In the genomic region with DNA sequence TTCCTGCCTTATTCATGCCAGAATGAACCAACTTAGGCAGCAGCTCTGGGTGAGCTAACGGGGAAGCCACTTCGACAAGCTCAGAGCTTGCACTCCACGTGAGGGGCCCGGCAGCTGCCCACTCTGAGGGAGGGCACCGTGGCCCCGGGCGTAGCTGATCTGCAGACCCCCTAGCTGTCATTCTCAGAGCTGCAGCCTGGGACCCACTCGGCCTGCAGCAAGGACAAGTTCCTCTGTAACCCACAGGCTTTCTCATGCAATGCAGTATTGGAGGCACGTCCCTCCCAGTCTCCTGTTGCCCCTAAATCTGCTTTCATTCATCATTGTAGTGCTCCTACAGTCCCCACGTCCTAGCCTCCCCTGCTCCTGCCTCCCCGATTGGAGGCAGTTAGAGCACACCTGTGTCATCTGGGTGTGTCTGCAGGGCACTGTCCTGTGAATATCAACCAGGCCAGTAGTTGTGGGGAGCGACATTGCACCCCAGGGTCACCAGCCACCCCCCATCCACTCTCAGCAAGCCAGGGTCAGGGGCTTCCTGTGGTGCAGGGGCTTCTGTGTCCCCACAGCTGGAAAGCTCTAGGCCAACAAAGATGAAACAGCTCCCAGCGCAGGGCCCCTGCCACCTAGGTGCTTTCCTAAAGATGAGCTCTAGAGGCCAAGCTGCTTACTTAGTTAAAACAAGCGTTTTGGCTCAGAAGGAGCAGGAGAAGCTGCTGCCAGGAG, we compare ENCODE assay signal across 16 cellular contexts.
A peak's percentile ranks its signal among the peaks of the same experiment; 100 is the strongest.
DNase-seq lines count a peak whose midpoint lies in the region; TF ChIP-seq lines count a peak whose summit lies in the region.
"Had no signal": no experiment of that assay in that cellular context is flagged by ENCODE, and none has a peak within 500 bp of the region (broad histone marks: within the 10 kb centered on the region; RNA-seq: fewer than 3 reads in every experiment).

No MANE protein-coding gene starts in this region.

- H2AK5ac ChIP-seq in trophoblast cell (ENCODE audit: low read length) = no peak overlapping the region

- H3K36me3 Mint-ChIP-seq in endothelial cell (ENCODE audit: low read depth, unreplicated experiment) = no peaks in the 10 kb centered on the region

- H3K4me3 ChIP-seq in Loucy (ENCODE audit: low read length, poor library complexity, severe bottlenecking) (no peak overlapping the region), spleen (no peak overlapping the region), trophoblast cell (ENCODE audit: low read depth, low read length) (no peak overlapping the region)
- H3K4me3 ChIP-seq: esophagus squamous epithelium, lower lobe of right lung had no signal

- no peaks in the 10 kb centered on the region for H3F3A ChIP-seq in Loucy (ENCODE audit: low read depth)

- H3K27ac ChIP-seq in spleen (no peak overlapping the region), trophoblast cell (ENCODE audit: low read depth, low read length) (no peak overlapping the region)
- H3K27ac ChIP-seq: esophagus squamous epithelium, lower lobe of right lung, parathyroid adenoma had no signal

- no peak overlapping the region for H4K8ac ChIP-seq in trophoblast cell (ENCODE audit: low read depth, low read length)

- no peaks in the 10 kb centered on the region for H3K9me3 ChIP-seq in Loucy (ENCODE audit: insufficient read depth, low read depth, low read length)
- H3K9me3 ChIP-seq in spleen = no peaks in the 10 kb centered on the region
- no peaks in the 10 kb centered on the region for H3K9me3 ChIP-seq in trophoblast cell (ENCODE audit: insufficient read depth, low read depth, low read length)
- H3K9me3 ChIP-seq: esophagus squamous epithelium, lower lobe of right lung had no signal

- H2BK120ac ChIP-seq in trophoblast cell (ENCODE audit: insufficient read depth, low read length, poor library complexity) = no peak overlapping the region

- TF ChIP-seq CTCF in GM12872 (IDR thresholded peaks at IDR 0.05; ENCODE audit: insufficient read depth, low read depth, low read length) (peak; percentile 33; the same call in 2 of the 3 replicates), Loucy (conservative IDR thresholded peaks at IDR 0.05; ENCODE audit: low read length) (peak; percentile 46), endothelial cell (IDR thresholded peaks at IDR 0.05; ENCODE audit: unreplicated experiment) (peak; percentile 53), spleen (IDR thresholded peaks at IDR 0.05 in 8 of 11, conservative IDR thresholded peaks at IDR 0.05 in 3 of 11) (no peak)

- 52 to 62% (median 58%) methylated on average over 12 to 14 of the region's 14 CpGs for WGBS in spleen, 5 donors
- WGBS in trophoblast cell (ENCODE audit: extremely low coverage, insufficient coverage, insufficient read length) = no CpG with 5 or more reads among the region's 14 CpGs

- H3K79me1 ChIP-seq in trophoblast cell (ENCODE audit: low read length) = peaks cover 3% of the 10 kb centered on the region

- H4K91ac ChIP-seq in trophoblast cell (ENCODE audit: low read depth, low read length) = no peak overlapping the region

- no peak overlapping the region for H2BK12ac ChIP-seq in trophoblast cell (ENCODE audit: low read length)

- DNase-seq in endothelial cell (ENCODE audit: low spot score) (no peak), spleen (peak; percentile 40), trophoblast cell (no peak), NCI-H1417 (lab: John Stamatoyannopoulos, UW) (no peak), globus pallidus (ENCODE audit: low spot score) (no peak)
- DNase-seq: effector CD4-positive, alpha-beta T cell; esophagus squamous epithelium; lower lobe of right lung; NCI-H2081; NCI-H524 treated with DMSO at 0.1 percent for 48 hours; T-helper 2 cell had no signal

- H3K4me1 Mint-ChIP-seq in endothelial cell (ENCODE audit: unreplicated experiment) = peaks cover 9% of the 10 kb centered on the region
- H3K4me1 Mint-ChIP-seq: B cell had no signal

- intact Hi-C loops in spleen (cut with DNase I; ENCODE audit: low total_unique reads) = no loop called here

- H3K14ac ChIP-seq in trophoblast cell (ENCODE audit: low read length) = no peak overlapping the region

- H3K27ac Mint-ChIP-seq in endothelial cell (ENCODE audit: unreplicated experiment) = no peak overlapping the region
- H3K27ac Mint-ChIP-seq: activated T-helper 2 cell treated with anti-CD3 and anti-CD28 coated beads, Interferon-gamma antibody, Interleukin-2, Interleukin-4, amounts not matched to agents 10 μg/mL and 5 μg/mL and 100 μg/mL, durations not matched to agents 14 hours and 24 hours and 36 hours; B cell had no signal

- H3K9me3 Mint-ChIP-seq in endothelial cell (ENCODE audit: unreplicated experiment) = no peaks in the 10 kb centered on the region
- H3K9me3 Mint-ChIP-seq: activated T-helper 2 cell treated with anti-CD3 and anti-CD28 coated beads, Interferon-gamma antibody, Interleukin-2, Interleukin-4, amounts not matched to agents 10 μg/mL and 5 μg/mL and 100 μg/mL, durations not matched to agents 14 hours and 24 hours and 36 hours had no signal

- H2AFZ ChIP-seq in Loucy (ENCODE audit: low read length) (no peak overlapping the region), trophoblast cell (ENCODE audit: insufficient read depth, low read length, poor library complexity) (no peak overlapping the region)
- H2AFZ ChIP-seq: parathyroid adenoma had no signal

- H3K27me3 ChIP-seq in Loucy (ENCODE audit: insufficient read depth, low read length, poor library complexity, severe bottlenecking) (no peaks in the 10 kb centered on the region), spleen (replicated peaks in 1 of 7) (peaks cover 0 to 86% (median 0%) of the 10 kb centered on the region in 7 donors), trophoblast cell (ENCODE audit: insufficient read depth, low read length) (no peaks in the 10 kb centered on the region)

- H3K4me1 ChIP-seq in Loucy (ENCODE audit: insufficient read depth, low read length, poor library complexity, severe bottlenecking) = no peaks in the 10 kb centered on the region
- no peaks in the 10 kb centered on the region for H3K4me1 ChIP-seq in spleen
- H3K4me1 ChIP-seq in trophoblast cell (ENCODE audit: control insufficient read depth in 1 of 2, insufficient read depth in 2 of 2, low read length in 2 of 2) = peaks cover 14 to 23% of the 10 kb centered on the region in 2 experiments
- H3K4me1 ChIP-seq: lower lobe of right lung, parathyroid adenoma had no signal

- H3K4me2 ChIP-seq in Loucy (ENCODE audit: low read depth, low read length, poor library complexity, severe bottlenecking) = no peak overlapping the region
- H3K4me2 ChIP-seq in trophoblast cell (ENCODE audit: low read length) = no peak overlapping the region

- H3K36me3 ChIP-seq in Loucy (ENCODE audit: insufficient read depth, low read length) = no peaks in the 10 kb centered on the region
- no peaks in the 10 kb centered on the region for H3K36me3 ChIP-seq in spleen
- no peaks in the 10 kb centered on the region for H3K36me3 ChIP-seq in trophoblast cell (ENCODE audit: control insufficient read depth in 1 of 2, insufficient read depth in 2 of 2, low read length in 2 of 2)
- H3K36me3 ChIP-seq: esophagus squamous epithelium, lower lobe of right lung had no signal

- TF ChIP-seq POLR2A in spleen (IDR thresholded peaks at IDR 0.05) = no peak

- H3K23ac ChIP-seq in trophoblast cell (ENCODE audit: low read length) = no peak overlapping the region

- no peaks in the 10 kb centered on the region for H4K20me1 ChIP-seq in Loucy (ENCODE audit: insufficient read depth, low read length, poor library complexity, severe bottlenecking)

- no peak overlapping the region for H3K4me3 Mint-ChIP-seq in endothelial cell (ENCODE audit: unreplicated experiment)
- H3K4me3 Mint-ChIP-seq: B cell had no signal

- no peak overlapping the region for H4K12ac ChIP-seq in trophoblast cell (ENCODE audit: low read depth, low read length)

- no peak overlapping the region for H3K18ac ChIP-seq in trophoblast cell (ENCODE audit: low read length)

- H3K79me2 ChIP-seq in Loucy (ENCODE audit: insufficient read depth, low read length) = no peaks in the 10 kb centered on the region
- no peaks in the 10 kb centered on the region for H3K79me2 ChIP-seq in trophoblast cell (ENCODE audit: control insufficient read depth, insufficient read depth, low read length, poor library complexity)
- H3K79me2 ChIP-seq: parathyroid adenoma had no signal

- H3K9me2 ChIP-seq in Loucy (replicated peaks; ENCODE audit: low read depth, low read length) = no peaks in the 10 kb centered on the region

- H3K27me3 Mint-ChIP-seq in endothelial cell (ENCODE audit: unreplicated experiment) = peaks cover 4% of the 10 kb centered on the region

- H2BK5ac ChIP-seq in trophoblast cell (ENCODE audit: low read depth, low read length, poor library complexity) = no peak overlapping the region

- H3K9ac ChIP-seq in Loucy (ENCODE audit: low read depth, low read length, poor library complexity, severe bottlenecking) (no peak overlapping the region), trophoblast cell (ENCODE audit: low read length) (no peak overlapping the region)
- H3K9ac ChIP-seq: parathyroid adenoma had no signal

- no peak overlapping the region for H3K4ac ChIP-seq in trophoblast cell (ENCODE audit: low read depth, low read length)

Comparison
In these comparisons a context has a peak if more than half of its experiments do, and no peak if none do; other contexts are left out.
1. CTCF ChIP-seq: peak in GM12872 (single experiment), Loucy (single experiment) and endothelial cell (single experiment); none in spleen (0 of 11).